16 cellular contexts compared by ENCODE assay signal in the genomic region with DNA sequence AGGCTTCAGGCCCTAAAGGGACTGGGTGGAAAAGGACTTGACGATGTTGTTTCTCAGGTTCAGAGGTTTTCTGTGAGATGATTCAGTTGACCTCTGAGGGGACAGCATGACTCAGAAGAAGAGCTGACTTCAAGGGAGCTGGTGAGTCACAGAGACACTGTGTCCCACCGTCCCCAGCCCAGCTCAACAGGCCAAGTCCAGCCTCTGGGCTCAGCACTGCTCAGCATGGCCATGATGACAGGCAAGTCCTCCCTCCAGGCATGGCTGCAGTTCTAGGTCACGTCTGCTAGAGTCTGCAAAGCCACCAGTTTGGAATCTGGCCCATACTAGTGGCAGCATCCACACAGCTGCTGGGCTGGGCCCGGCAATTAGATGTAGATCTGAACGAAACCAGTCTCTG. TPM values are rescaled to one million over a fixed set of nuclear protein-coding genes. Genes with fewer than 3 reads are reported as not detected.
DNase-seq lines count a peak whose midpoint lies in the region; TF ChIP-seq lines count a peak whose summit lies in the region.
"Had no signal": no experiment of that assay in that cellular context is flagged by ENCODE, and none has a peak within 500 bp of the region (broad histone marks: within the 10 kb centered on the region; RNA-seq: fewer than 3 reads in every experiment).

No MANE protein-coding gene starts in this region.

- TF ChIP-seq CTCF in fibroblast of villous mesenchyme (IDR thresholded peaks at IDR 0.05; ENCODE audit: insufficient read depth, low read depth, low read length) (no peak), smooth muscle cell (IDR thresholded peaks at IDR 0.05; ENCODE audit: borderline replicate concordance, insufficient read depth, poor library complexity, severe bottlenecking) (no peak), A673 (conservative IDR thresholded peaks at IDR 0.05; ENCODE audit: low read depth, low read length) (no peak), ovary (IDR thresholded peaks at IDR 0.05) (no peak)

- TF ChIP-seq EP300 in ovary (IDR thresholded peaks at IDR 0.05), result no peak

- no peaks in the 10 kb centered on the region for H4K20me1 ChIP-seq in smooth muscle cell (ENCODE audit: low read depth)

- TF ChIP-seq POLR2A in ovary (IDR thresholded peaks at IDR 0.05), result no peak

- H3K27ac ChIP-seq in smooth muscle cell (ENCODE audit: low read depth) (peak overlapping the region; percentile 96), A673 (ENCODE audit: low read depth, low read length, poor library complexity, severe bottlenecking) (no peak overlapping the region), ovary (no peak overlapping the region)
- H3K27ac ChIP-seq: 22Rv1, HL-60 had no signal

- H3K4me2 ChIP-seq in smooth muscle cell, result no peak overlapping the region

- no peaks in the 10 kb centered on the region for H3K36me3 ChIP-seq in smooth muscle cell (ENCODE audit: low read depth)
- H3K36me3 ChIP-seq in A673 (ENCODE audit: insufficient read depth, low read length, poor library complexity, severe bottlenecking), result no peaks in the 10 kb centered on the region
- no peaks in the 10 kb centered on the region for H3K36me3 ChIP-seq in ovary

- no peak overlapping the region for H2AFZ ChIP-seq in smooth muscle cell (ENCODE audit: low read depth)

- CTCF ChIA-PET in A673 (lab: Charles Lee), result no interaction called here

- H3F3A ChIP-seq in smooth muscle cell (ENCODE audit: low read depth), result no peaks in the 10 kb centered on the region

- BruUV-seq in A673 (replicated peaks; lab: Mats Ljungman, UMichigan), result no TSS peak

- intact Hi-C loops in A673 (cut with micrococcal nuclease; ENCODE audit: unreplicated experiment) (no loop called here), ovary (cut with DNase I) (no loop called here)

- WGBS in smooth muscle cell (ENCODE audit: low lambda C conversion rate), result 26% methylated on average over 5 of the region's 5 CpGs
- 79 to 94% (median 85%) methylated on average over 4 to 5 of the region's 5 CpGs for WGBS in ovary, 3 donors

- H3K27me3 ChIP-seq in smooth muscle cell (ENCODE audit: low read depth) (no peaks in the 10 kb centered on the region), A673 (replicated peaks; ENCODE audit: insufficient read depth, low read depth, low read length, poor library complexity) (peaks cover 9% of the 10 kb centered on the region), ovary (no peaks in the 10 kb centered on the region)

- POLR2A ChIA-PET in A673 (lab: Charles Lee; ENCODE audit: low non-redundant PET), result no interaction called here

- H3K9me3 ChIP-seq in smooth muscle cell (replicated peaks; ENCODE audit: low read depth) (no peaks in the 10 kb centered on the region), A673 (ENCODE audit: low read depth, low read length, poor library complexity, severe bottlenecking) (no peaks in the 10 kb centered on the region), ovary (no peaks in the 10 kb centered on the region)

- H3K4me1 ChIP-seq in smooth muscle cell (ENCODE audit: low read depth) (peaks cover 8% of the 10 kb centered on the region), A673 (ENCODE audit: insufficient read depth, low read length, poor library complexity, severe bottlenecking) (no peaks in the 10 kb centered on the region), ovary (ENCODE audit: insufficient read depth) (no peaks in the 10 kb centered on the region)

- H3K4me3 ChIP-seq in fibroblast of villous mesenchyme (ENCODE audit: low read depth, low read length) (no peak overlapping the region), smooth muscle cell (no peak overlapping the region), A673 (ENCODE audit: low read depth, low read length, poor library complexity, severe bottlenecking) (no peak overlapping the region), ovary (no peak overlapping the region)

- H3K9ac ChIP-seq in smooth muscle cell (ENCODE audit: low read depth), result no peak overlapping the region

- peak; percentile 46 for DNase-seq in DMS53 (lab: John Stamatoyannopoulos, UW)
- DNase-seq in DMS53 treated with DMSO at 0.1 percent for 48 hours (lab: John Stamatoyannopoulos, UW; ENCODE audit: unreplicated experiment), result no peak
- DNase-seq in RPMI7951 (ENCODE audit: low read depth), result peak; percentile 93
- DNase-seq in fibroblast of villous mesenchyme (ENCODE audit: low read depth), result peak; percentile 62
- no peak for DNase-seq in smooth muscle cell (lab: John Stamatoyannopoulos, UW; ENCODE audit: unreplicated experiment)
- no peak for DNase-seq in germinal center (ENCODE audit: low spot score)
- no peak for DNase-seq in A673 (ENCODE audit: low spot score)
- no peak for DNase-seq in ovary
- DNase-seq: activated CD4-positive, CD25-positive, alpha-beta regulatory T cell treated with anti-CD3 and anti-CD28 coated beads, Interleukin-2, amount 50 U/mL, for 72 hours; activated naive CD4-positive, alpha-beta T cell treated with anti-CD3 and anti-CD28 coated beads, Interleukin-2, amount 10 ng/mL, durations not matched to agents 7 days and 5 days; H7; natural killer cell; NCI-H1694 had no signal

- H3K79me2 ChIP-seq in smooth muscle cell (ENCODE audit: low read depth), result no peaks in the 10 kb centered on the region

RNA-seq across cellular contexts. Expression of gene TRIM29, which starts 12.9 kb away (rescaled TPM):
- total RNA-seq in RPMI7951 (2014; rRNA removed; shearing (Covaris generic)), result not detected in 2 replicates
- total RNA-seq in fibroblast of villous mesenchyme, result 0.86 and 1.3 TPM in 2 replicates
- total RNA-seq in smooth muscle cell, result 37.1 and 40.5 TPM in 2 replicates
- polyA plus RNA-seq in smooth muscle cell, result 20.6 and 76.5 TPM in 2 replicates
- not detected in 2 replicates for total RNA-seq in A673 (2021)
- 1 to 10 TPM in 6 of 7 donors, not detected in 1; 1.1 to 5.9 (median 1.6) TPM for total RNA-seq in ovary
- 1 to 10 TPM in 1 of 2 donors, under 1 TPM in 1; 0.11 to 1.0 TPM for polyA plus RNA-seq in ovary
- total RNA-seq: G401, natural killer cell had no signal

Comparison
In these comparisons a context has a peak if more than half of its experiments do, and no peak if none do; other contexts are left out.
1. DNase-seq: peak in DMS53 (single experiment), RPMI7951 (single experiment) and fibroblast of villous mesenchyme (single experiment); none in DMS53 treated with DMSO at 0.1 percent for 48 hours (single experiment), smooth muscle cell (single experiment), germinal center (single experiment), A673 (single experiment) and ovary (0 of 5).